ENCODE assay signal across 20 cellular contexts in genomic region chr13:112229445-112229844, GRCh38.
"Had no signal": no experiment of that assay in that cellular context is flagged by ENCODE, and none has a peak within 500 bp of the region (broad histone marks: within the 10 kb centered on the region; RNA-seq: fewer than 3 reads in every experiment).

No MANE protein-coding gene starts in this region.

- H2AFZ ChIP-seq: parathyroid adenoma had no signal

- H3K4me1 ChIP-seq: esophagus muscularis mucosa, gastrocnemius medialis, parathyroid adenoma, psoas muscle, sigmoid colon, stomach, vagina had no signal

- ATAC-seq: effector memory CD8-positive, alpha-beta T cell; gastrocnemius medialis; left cardiac atrium; left ventricle myocardium superior; natural killer cell; psoas muscle had no signal

- H3K36me3 ChIP-seq: esophagus muscularis mucosa, gastrocnemius medialis, sigmoid colon, stomach, vagina had no signal

- H3K79me2 ChIP-seq: parathyroid adenoma had no signal

- H3K4me3 ChIP-seq: esophagus muscularis mucosa, gastrocnemius medialis, psoas muscle, sigmoid colon, skin epidermis, stomach, vagina had no signal

- H3K27ac ChIP-seq: epithelial cell of prostate, esophagus muscularis mucosa, gastrocnemius medialis, parathyroid adenoma, psoas muscle, sigmoid colon, skin epidermis, stomach, vagina had no signal

- H3K27me3 ChIP-seq: gastrocnemius medialis, vagina had no signal

- H3K9me3 ChIP-seq: esophagus muscularis mucosa, gastrocnemius medialis, psoas muscle, sigmoid colon, stomach, vagina had no signal

- DNase-seq: cerebellar nuclear complex; effector memory CD8-positive, alpha-beta T cell; gastrocnemius medialis; left cardiac atrium; left ventricle myocardium superior; mammary epithelial cell; natural killer cell; occipital lobe; psoas muscle; retina; sigmoid colon; stimulated activated CD4-positive, alpha-beta T cell treated with anti-CD3 and anti-CD28 coated beads, Interleukin-12 subunit alpha, Interleukin-12 subunit beta, amount 100 ng/mL, for 4 hours; stimulated activated naive CD4-positive, alpha-beta T cell; stomach; substantia nigra had no signal
